Comparison of ENCODE assay signal across 23 cellular contexts in the genomic region with DNA sequence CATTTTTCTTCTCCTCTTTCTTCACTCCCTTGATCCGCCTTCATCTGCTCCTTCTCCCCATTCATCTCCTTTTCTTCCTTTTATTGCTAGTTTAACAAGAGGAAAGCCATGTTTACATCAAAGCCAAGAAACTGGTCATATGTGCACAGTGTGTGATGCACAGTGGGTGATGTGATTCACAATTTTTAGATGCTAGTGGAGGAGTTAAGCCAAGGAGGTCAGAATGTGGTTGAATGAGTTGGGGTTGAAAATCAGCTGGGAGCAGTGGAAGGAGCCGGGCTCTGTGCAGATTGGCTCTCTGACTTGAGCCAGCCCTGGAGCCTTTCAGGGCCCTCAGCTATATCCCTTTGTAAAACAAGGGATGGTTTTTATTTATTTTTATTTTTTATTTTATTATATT.
"Had no signal": no experiment of that assay in that cellular context is flagged by ENCODE, and none has a peak within 500 bp of the region (broad histone marks: within the 10 kb centered on the region; RNA-seq: fewer than 3 reads in every experiment).

No MANE protein-coding gene starts in this region.

- DNase-seq: activated CD4-positive, alpha-beta T cell treated with anti-CD3 and anti-CD28 coated beads, Interleukin-2, amount 50 U/mL, for 48 hours; activated naive CD4-positive, alpha-beta T cell treated with anti-CD3 and anti-CD28 coated beads for 36 hours; activated naive CD8-positive, alpha-beta T cell treated with anti-CD3 and anti-CD28 coated beads, Interleukin-2, amount 50 U/mL, for 24 hours; caudate nucleus; colonic mucosa; gastrocnemius medialis; heart left ventricle; immature natural killer cell; left colon; lower lobe of right lung; sigmoid colon; stimulated activated CD4-positive, alpha-beta T cell treated with anti-CD3 and anti-CD28 coated beads, Interleukin-2, amount 100 ng/mL, for 48 hours; substantia nigra; T-helper 1 cell; uterus; WERI-Rb-1 had no signal

- H3K4me3 ChIP-seq: colonic mucosa, gastrocnemius medialis, heart left ventricle, lower lobe of right lung, neural progenitor cell, sigmoid colon, tibial nerve, uterus had no signal

- H3K4me3 Mint-ChIP-seq: activated naive CD4-positive, alpha-beta T cell treated with anti-CD3 and anti-CD28 coated beads for 36 hours; activated naive CD8-positive, alpha-beta T cell treated with anti-CD3 and anti-CD28 coated beads, Interleukin-2, amount 50 U/mL, for 24 hours; immature natural killer cell; mesothelial cell of epicardium; neural progenitor cell; stimulated activated memory B cell treated with anti-CD40 and anti-IgM and Interleukin-4, amounts not matched to agents 10 μg/mL and 1 μg/mL and 100 μg/mL, for 72 hours had no signal

- H3K36me3 ChIP-seq: colonic mucosa, gastrocnemius medialis, lower lobe of right lung, neural progenitor cell, sigmoid colon, tibial nerve, uterus, WERI-Rb-1 had no signal

- H3K27ac Mint-ChIP-seq: activated naive CD4-positive, alpha-beta T cell treated with anti-CD3 and anti-CD28 coated beads for 36 hours; activated naive CD8-positive, alpha-beta T cell treated with anti-CD3 and anti-CD28 coated beads, Interleukin-2, amount 50 U/mL, for 24 hours; activated T-helper 2 cell treated with anti-CD3 and anti-CD28 coated beads, Interferon-gamma antibody, Interleukin-2, Interleukin-4, amounts not matched to agents 10 μg/mL and 5 μg/mL and 100 μg/mL, durations not matched to agents 14 hours and 24 hours and 36 hours; immature natural killer cell; mesothelial cell of epicardium; neural progenitor cell; stimulated activated memory B cell treated with anti-CD40 and anti-IgM and Interleukin-4, amounts not matched to agents 10 μg/mL and 1 μg/mL and 100 μg/mL, for 72 hours had no signal

- ATAC-seq: activated naive CD8-positive, alpha-beta T cell treated with anti-CD3 and anti-CD28 coated beads, Interleukin-2, amount 50 U/mL, for 24 hours; esophagus mucosa; gastrocnemius medialis; heart left ventricle; left colon; lower lobe of right lung; stimulated activated memory B cell treated with anti-CD40 and anti-IgM and Interleukin-4, amounts not matched to agents 10 μg/mL and 1 μg/mL and 100 μg/mL, for 72 hours had no signal

- H3K27me3 ChIP-seq: colonic mucosa, gastrocnemius medialis, heart left ventricle, neural progenitor cell, sigmoid colon, tibial nerve, uterus had no signal

- H3K4me1 ChIP-seq: colonic mucosa, gastrocnemius medialis, lower lobe of right lung, neural progenitor cell, parathyroid adenoma, sigmoid colon, uterus had no signal

- H3K27me3 Mint-ChIP-seq: activated naive CD8-positive, alpha-beta T cell treated with anti-CD3 and anti-CD28 coated beads, Interleukin-2, amount 50 U/mL, for 24 hours; stimulated activated memory B cell treated with anti-CD40 and anti-IgM and Interleukin-4, amounts not matched to agents 10 μg/mL and 1 μg/mL and 100 μg/mL, for 72 hours had no signal

- H3K36me3 Mint-ChIP-seq: mesothelial cell of epicardium; neural progenitor cell; stimulated activated memory B cell treated with anti-CD40 and anti-IgM and Interleukin-4, amounts not matched to agents 10 μg/mL and 1 μg/mL and 100 μg/mL, for 72 hours had no signal

- H3K4me1 Mint-ChIP-seq: activated naive CD8-positive, alpha-beta T cell treated with anti-CD3 and anti-CD28 coated beads, Interleukin-2, amount 50 U/mL, for 24 hours; mesothelial cell of epicardium; stimulated activated memory B cell treated with anti-CD40 and anti-IgM and Interleukin-4, amounts not matched to agents 10 μg/mL and 1 μg/mL and 100 μg/mL, for 72 hours had no signal

- H3K27ac ChIP-seq: colonic mucosa, gastrocnemius medialis, heart left ventricle, lower lobe of right lung, neural progenitor cell, parathyroid adenoma, sigmoid colon, tibial nerve, uterus, WERI-Rb-1 had no signal

- H3K9me3 Mint-ChIP-seq: activated naive CD8-positive, alpha-beta T cell treated with anti-CD3 and anti-CD28 coated beads, Interleukin-2, amount 50 U/mL, for 24 hours; immature natural killer cell; stimulated activated memory B cell treated with anti-CD40 and anti-IgM and Interleukin-4, amounts not matched to agents 10 μg/mL and 1 μg/mL and 100 μg/mL, for 72 hours had no signal

- H3K9me3 ChIP-seq: colonic mucosa, gastrocnemius medialis, heart left ventricle, lower lobe of right lung, sigmoid colon, tibial nerve, uterus had no signal
